12 cellular contexts compared by ENCODE assay signal in the genomic region with DNA sequence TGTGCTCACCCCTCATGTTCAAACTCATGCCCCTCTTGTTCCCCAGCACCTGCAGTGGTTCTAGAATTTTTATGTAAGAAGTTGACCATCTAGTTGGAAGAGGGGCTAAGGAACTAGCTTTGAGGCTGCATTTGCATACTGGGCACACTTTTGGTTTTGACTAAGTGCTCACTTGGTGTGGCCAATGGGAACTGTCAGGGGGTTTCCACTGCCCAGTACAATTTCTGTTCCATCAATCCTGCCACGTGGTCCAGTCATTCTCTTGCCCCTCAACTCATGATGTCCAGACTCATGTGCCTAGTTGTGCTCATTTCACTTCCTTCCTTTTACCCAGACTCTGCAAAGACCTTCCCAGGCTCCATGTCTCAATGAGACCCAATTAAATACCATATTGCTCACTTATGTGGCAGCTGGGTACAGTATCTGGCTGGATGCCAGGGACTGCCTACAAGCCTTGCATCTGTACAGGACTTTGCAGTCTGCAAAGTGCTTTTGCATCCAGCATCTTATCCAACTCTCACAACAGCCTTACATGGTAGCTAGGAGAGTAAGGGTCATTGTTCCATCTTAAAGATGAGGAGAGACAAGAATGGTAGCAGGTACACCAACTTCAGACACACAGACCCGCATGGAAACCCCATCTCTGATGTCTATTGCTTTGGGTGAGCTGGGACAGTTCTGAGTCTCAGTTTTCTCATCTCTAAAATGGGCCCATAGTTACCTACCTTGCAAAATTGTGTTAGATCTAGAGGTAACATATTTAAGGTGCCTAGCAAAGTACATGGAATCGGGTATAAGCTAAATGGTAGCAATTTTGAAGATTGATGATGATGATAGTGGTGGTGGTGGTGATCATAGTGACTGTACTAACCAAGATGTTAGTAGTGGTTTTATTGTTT. TPM values are rescaled to one million over a fixed set of nuclear protein-coding genes. Genes with fewer than 3 reads are reported as not detected.
DNase-seq lines count a peak whose midpoint lies in the region; TF ChIP-seq lines count a peak whose summit lies in the region.
"Had no signal": no experiment of that assay in that cellular context is flagged by ENCODE, and none has a peak within 500 bp of the region (broad histone marks: within the 10 kb centered on the region; RNA-seq: fewer than 3 reads in every experiment).

No MANE protein-coding gene starts in this region.

- POLR2A ChIA-PET in HEK293 (lab: Yijun Ruan, JAX) = no interaction called here

- TF ChIP-seq CTCF in HEK293 (tag by site-specific recombination; IDR thresholded peaks at IDR 0.05) (no peak), GM20000 (IDR thresholded peaks at IDR 0.05; ENCODE audit: extremely low read depth, missing control alignments) (no peak)

- no peak overlapping the region for H3K27ac ChIP-seq in HEK293 (ENCODE audit: extremely low read depth, low read depth, low read length)
- H3K27ac ChIP-seq: pancreas, transverse colon had no signal

- H3K4me1 ChIP-seq in HEK293 (ENCODE audit: control insufficient read depth, insufficient read depth, low read length) = no peaks in the 10 kb centered on the region
- H3K4me1 ChIP-seq: pancreas, transverse colon had no signal

- DNase-seq in NCI-H146 (lab: John Stamatoyannopoulos, UW) (peak; percentile 46), NCI-H146 treated with DMSO at 0.1 percent for 48 hours (lab: John Stamatoyannopoulos, UW; ENCODE audit: unreplicated experiment) (no peak), M059J (ENCODE audit: low read depth) (peak; percentile 36), myocyte (ENCODE audit: low read depth) (peak; percentile 13), cerebellum (ENCODE audit: low spot score) (no peak), HT-29 (ENCODE audit: low spot score) (no peak), GM20000 (ENCODE audit: low spot score) (no peak)
- DNase-seq: ACHN; central memory CD4-positive, alpha-beta T cell; pancreas; transverse colon had no signal

- no peak overlapping the region for H3K4me3 ChIP-seq in HEK293 (ENCODE audit: low read depth, low read length)
- H3K4me3 ChIP-seq: pancreas, transverse colon had no signal

- H3K36me3 ChIP-seq in HEK293 (ENCODE audit: control insufficient read depth in 2 of 2, insufficient read depth in 1 of 2, low read length in 2 of 2) = no peaks in the 10 kb centered on the region
- H3K36me3 ChIP-seq: pancreas, transverse colon had no signal

- H3K9me3 ChIP-seq in HEK293 (ENCODE audit: control insufficient read depth, insufficient read depth, low read depth, low read length) = no peaks in the 10 kb centered on the region
- H3K9me3 ChIP-seq: pancreas, transverse colon had no signal

- CTCF ChIA-PET in HEK293 (lab: Yijun Ruan, JAX) = interaction anchor here (1.1 to 1.3 kb wide), 3 partner anchors 44 to 52 kb away, joined by 3 to 6 read pairs (median 4); no protein-coding TSS in a partner anchor

TF ChIP-seq in HEK293, 187 proteins besides CTCF, POLR2A, EP300 and RAD21:
- TF ChIP-seq ZNF580 (tag by site-specific recombination; IDR thresholded peaks at IDR 0.05) (peak; percentile 12; the same call in 1 of the 2 replicates), SP7 (tag by site-specific recombination; IDR thresholded peaks at IDR 0.05) (no peak)

RNA-seq across cellular contexts. Expression of gene KCNMA1, which starts 30.1 kb away (rescaled TPM):
- 16.1 and 23.3 TPM in 2 replicates for total RNA-seq in M059J (2014; rRNA removed; shearing (Covaris generic))
- 11.9 and 15.3 TPM in 2 replicates for total RNA-seq in myocyte
- polyA plus RNA-seq in myocyte (2012) = 31.5 TPM
- total RNA-seq in cerebellum = 109 TPM
- 0.08 TPM in 1 of 2 replicates, not detected in the other for total RNA-seq in HT-29 (2014; rRNA removed; shearing (Covaris generic))

Comparison
In these comparisons a context has a peak if more than half of its experiments do, and no peak if none do; other contexts are left out.
1. DNase-seq: peak in NCI-H146 (single experiment), M059J (single experiment) and myocyte (single experiment); none in NCI-H146 treated with DMSO at 0.1 percent for 48 hours (single experiment), cerebellum (single experiment), HT-29 (single experiment) and GM20000 (single experiment).
2. RNA of gene KCNMA1, which starts 30.1 kb away (total RNA-seq): 109 TPM in cerebellum (single experiment), 16.1 to 23.3 TPM in M059J and 11.9 to 15.3 TPM in myocyte; 0.08 TPM in HT-29; every median in the first group is over 10 times any median in the second.